In genomic region chr17:79164408-79164807, GRCh38 we compare ENCODE assay signal across 17 cellular contexts.
"Had no signal": no experiment of that assay in that cellular context is flagged by ENCODE, and none has a peak within 500 bp of the region (broad histone marks: within the 10 kb centered on the region; RNA-seq: fewer than 3 reads in every experiment).

No MANE protein-coding gene starts in this region.

- H3K4me3 ChIP-seq: PC-9, Peyer's patch, SJSA1, SK-N-MC had no signal

- DNase-seq: KBM-7, MV-4-11, NCI-H1048, NCI-H1105, NCI-H1436 treated with DMSO at 0.1 percent for 48 hours, NCI-H1694, NCI-H187 treated with DMSO at 0.1 percent for 48 hours, NCI-H2029 treated with DMSO at 0.1 percent for 48 hours, NCI-H526 treated with DMSO at 0.1 percent for 48 hours, NCI-H774, OCI-M1, PC-9, Peyer's patch, Right ventricle myocardium superior, SIG-M5 had no signal

- H3K4me1 ChIP-seq: Peyer's patch, SJSA1 had no signal

- H3K27ac ChIP-seq: PC-9, Peyer's patch, SJSA1, SK-N-MC had no signal

- H3K36me3 ChIP-seq: Peyer's patch, SJSA1 had no signal

- H3K9me3 ChIP-seq: Peyer's patch, SJSA1 had no signal

- H3K4me2 ChIP-seq: PC-9 had no signal

- H3K27me3 ChIP-seq: Peyer's patch had no signal
